In genomic region chr1:14949270-14949835, GRCh38 we compare ENCODE assay signal across 29 cellular contexts.
DNase-seq lines count a peak whose midpoint lies in the region; ATAC-seq, FAIRE-seq and TF ChIP-seq lines count a peak whose summit lies in the region.
"Had no signal": no experiment of that assay in that cellular context is flagged by ENCODE, and none has a peak within 500 bp of the region (broad histone marks: within the 10 kb centered on the region; RNA-seq: fewer than 3 reads in every experiment).

No MANE protein-coding gene starts in this region.

- H3K4me2 ChIP-seq in GM23338, result no peak overlapping the region; the same call in 1 of the 2 replicates
- H3K4me2 ChIP-seq in OCI-LY1 (ENCODE audit: low read length), result peak overlapping the region; percentile 55
- H3K4me2 ChIP-seq in parathyroid adenoma (ENCODE audit: low read length), result no peak overlapping the region

- H2AFZ ChIP-seq in GM23338 (no peak overlapping the region), OCI-LY1 (ENCODE audit: low read length) (no peak overlapping the region), parathyroid adenoma (no peak overlapping the region)

- H3K4me3 ChIP-seq in GM23338, result no peak overlapping the region
- peak overlapping the region; percentile 40 for H3K4me3 ChIP-seq in OCI-LY1 (ENCODE audit: low read depth, low read length, poor library complexity, severe bottlenecking)
- no peak overlapping the region for H3K4me3 ChIP-seq in iPS-15b (ENCODE audit: low read depth, low read length)
- no peak overlapping the region for H3K4me3 ChIP-seq in parathyroid adenoma (ENCODE audit: low read depth, low read length)
- H3K4me3 ChIP-seq: colonic mucosa, esophagus muscularis mucosa, heart right ventricle, lung, prostate gland, SJCRH30, transverse colon had no signal

- H3K4me1 Mint-ChIP-seq in GM23338, result peaks cover 41% of the 10 kb centered on the region
- H3K4me1 Mint-ChIP-seq: activated B cell treated with CpG ODN at 0.5 μM for 24 hours had no signal

- H3K79me2 ChIP-seq in GM23338 (replicated peaks; ENCODE audit: insufficient read depth) (no peaks in the 10 kb centered on the region), OCI-LY1 (ENCODE audit: insufficient read depth, low read length) (no peaks in the 10 kb centered on the region), parathyroid adenoma (no peaks in the 10 kb centered on the region)

- TF ChIP-seq CTCF in GM23338 (conservative IDR thresholded peaks at IDR 0.05; ENCODE audit: low read depth in 2 of 2) (no peak), OCI-LY1 (IDR thresholded peaks at IDR 0.05; ENCODE audit: low read length) (no peak), parathyroid adenoma (IDR thresholded peaks at IDR 0.05) (no peak)

- H3F3A ChIP-seq in GM23338 (replicated peaks; ENCODE audit: low read depth), result no peaks in the 10 kb centered on the region
- no peaks in the 10 kb centered on the region for H3F3A ChIP-seq in OCI-LY1 (ENCODE audit: insufficient read depth, low read length)

- peak overlapping the region; percentile 68 for H3K27ac Mint-ChIP-seq in GM23338
- H3K27ac Mint-ChIP-seq: activated B cell treated with CpG ODN at 0.5 μM for 24 hours; activated T-cell treated with anti-CD3 and anti-CD28 coated beads, Interleukin-2, amount 50 U/mL, for 72 hours had no signal

- H3K27me3 ChIP-seq in GM23338 (ENCODE audit: insufficient read depth) (no peaks in the 10 kb centered on the region), OCI-LY1 (ENCODE audit: insufficient read depth, low read length) (no peaks in the 10 kb centered on the region; the same call in 1 of the 2 replicates), iPS-15b (ENCODE audit: control insufficient read depth, insufficient read depth, low read length) (no peaks in the 10 kb centered on the region), parathyroid adenoma (ENCODE audit: control insufficient read depth, insufficient read depth, low read length) (no peaks in the 10 kb centered on the region)
- H3K27me3 ChIP-seq: brain microvascular endothelial cell, colonic mucosa, esophagus muscularis mucosa, heart right ventricle, SJCRH30, transverse colon had no signal

- H3K9me2 ChIP-seq in GM23338 (ENCODE audit: insufficient read depth), result 0 out of 2 replicates have a peak, but pooled peaks cover 3% of the 10 kb centered on the region
- no peaks in the 10 kb centered on the region for H3K9me2 ChIP-seq in OCI-LY1 (ENCODE audit: low read depth, low read length)

- peaks cover 13% of the 10 kb centered on the region for H3K27me3 Mint-ChIP-seq in GM23338 (ENCODE audit: insufficient read depth, low read depth, poor library complexity)
- H3K27me3 Mint-ChIP-seq: activated B cell treated with CpG ODN at 0.5 μM for 24 hours had no signal

- peaks cover 4% of the 10 kb centered on the region; the same call in 1 of the 2 replicates for H4K20me1 ChIP-seq in GM23338 (replicated peaks; ENCODE audit: insufficient read depth)
- no peaks in the 10 kb centered on the region for H4K20me1 ChIP-seq in OCI-LY1 (ENCODE audit: insufficient read depth, low read length)

- FAIRE-seq in GM12892 (lab: Jason Lieb, UNC) (no peak), GM19239 (lab: Jason Lieb, UNC) (no peak)
- FAIRE-seq: GM18507, RCC 7860 had no signal

- ATAC-seq in GM23338, result no peak
- ATAC-seq: activated T-cell treated with anti-CD3 and anti-CD28 coated beads, Interleukin-2, amount 50 U/mL, for 72 hours; heart right ventricle; stimulated activated naive CD8-positive, alpha-beta T cell treated with anti-CD3 and anti-CD28 coated beads, Interleukin-15, Interleukin-2, amounts not matched to agents 100 U/mL and 50 U/mL, for 24 hours had no signal

- no peaks in the 10 kb centered on the region; the same call in 2 of the 3 replicates for H3K9me3 Mint-ChIP-seq in GM23338
- H3K9me3 Mint-ChIP-seq: activated B cell treated with CpG ODN at 0.5 μM for 24 hours; activated T-cell treated with anti-CD3 and anti-CD28 coated beads, Interleukin-2, amount 50 U/mL, for 72 hours; neural crest cell had no signal

- H3K9ac ChIP-seq in OCI-LY1 (ENCODE audit: low read length), result peak overlapping the region; percentile 58; the same call in 1 of the 2 replicates
- H3K9ac ChIP-seq in iPS-15b (ENCODE audit: low read depth, low read length), result peak overlapping the region; percentile 16
- H3K9ac ChIP-seq in parathyroid adenoma, result no peak overlapping the region

- H3K9me3 ChIP-seq in OCI-LY1 (ENCODE audit: low read length) (no peaks in the 10 kb centered on the region), iPS-15b (ENCODE audit: control insufficient read depth, insufficient read depth, low read length) (no peaks in the 10 kb centered on the region), parathyroid adenoma (ENCODE audit: control insufficient read depth, low read length) (no peaks in the 10 kb centered on the region)
- H3K9me3 ChIP-seq: Caco-2, colonic mucosa, prostate gland, SJCRH30, transverse colon had no signal

- H3K36me3 Mint-ChIP-seq in GM23338 (ENCODE audit: low read depth), result no peaks in the 10 kb centered on the region

- no peak for TF ChIP-seq POLR2A in GM12892 (IDR thresholded peaks at IDR 0.05; ENCODE audit: low read depth, low read length)

- no peak for DNase-seq in GM23338 (ENCODE audit: low spot score)
- DNase-seq in GM12892 (ENCODE audit: insufficient read length), result no peak
- no peak for DNase-seq in GM19239 (ENCODE audit: insufficient read length, low spot score)
- DNase-seq in stimulated activated naive CD4-positive, alpha-beta T cell (lab: John Stamatoyannopoulos, UW), result no peak
- DNase-seq: activated B cell treated with CpG ODN at 0.5 μM for 24 hours; activated naive CD4-positive, alpha-beta T cell treated with Interleukin-2 at 50 U/mL for 16 hours; activated T-cell treated with anti-CD3 and anti-CD28 coated beads, Interleukin-2, amount 50 U/mL, for 72 hours; brain microvascular endothelial cell; Caco-2; colonic mucosa; DMS79 treated with DMSO at 0.1 percent for 48 hours; foreskin melanocyte; heart right ventricle; NCI-H1694; NCI-H526 treated with DMSO at 0.1 percent for 48 hours; SJCRH30; stimulated activated naive CD8-positive, alpha-beta T cell treated with anti-CD3 and anti-CD28 coated beads, Interleukin-15, Interleukin-2, amounts not matched to agents 100 U/mL and 50 U/mL, for 24 hours; T1000; transverse colon had no signal

- no peaks in the 10 kb centered on the region for H3K36me3 ChIP-seq in GM23338 (ENCODE audit: insufficient read depth)
- H3K36me3 ChIP-seq in OCI-LY1 (ENCODE audit: insufficient read depth, low read length), result no peaks in the 10 kb centered on the region; the same call in 1 of the 2 replicates
- H3K36me3 ChIP-seq in iPS-15b (ENCODE audit: control insufficient read depth, insufficient read depth, low read length), result no peaks in the 10 kb centered on the region
- no peaks in the 10 kb centered on the region for H3K36me3 ChIP-seq in parathyroid adenoma (ENCODE audit: control insufficient read depth, insufficient read depth, low read length)
- H3K36me3 ChIP-seq: brain microvascular endothelial cell, colonic mucosa, esophagus muscularis mucosa, heart right ventricle, prostate gland, SJCRH30, transverse colon had no signal

- H3K4me1 ChIP-seq in GM23338 (ENCODE audit: insufficient read depth) (peaks cover 19% of the 10 kb centered on the region; the same call in 1 of the 2 replicates), OCI-LY1 (ENCODE audit: insufficient read depth, low read length, severe bottlenecking) (peaks cover 57% of the 10 kb centered on the region), iPS-15b (ENCODE audit: control insufficient read depth, insufficient read depth, low read length) (peaks cover 11% of the 10 kb centered on the region), parathyroid adenoma (peaks cover 39% of the 10 kb centered on the region)
- H3K4me1 ChIP-seq: Caco-2 had no signal

- H3K4me3 Mint-ChIP-seq in GM23338, result no peak overlapping the region
- H3K4me3 Mint-ChIP-seq: activated B cell treated with CpG ODN at 0.5 μM for 24 hours; activated T-cell treated with anti-CD3 and anti-CD28 coated beads, Interleukin-2, amount 50 U/mL, for 72 hours; neural crest cell had no signal

- H3K27ac ChIP-seq in GM23338 (ENCODE audit: low read depth) (no peak overlapping the region), OCI-LY1 (ENCODE audit: low read depth, low read length, poor library complexity, severe bottlenecking) (peak overlapping the region; percentile 91), parathyroid adenoma (peak overlapping the region; percentile 72)
- H3K27ac ChIP-seq: brain microvascular endothelial cell, colonic mucosa, esophagus muscularis mucosa, heart right ventricle, HL-60, prostate gland, SJCRH30, transverse colon had no signal

TF ChIP-seq in GM23338, 12 proteins besides CTCF, POLR2A, EP300 and RAD21 (continues in another document):
- TF ChIP-seq NANOG (IDR thresholded peaks at IDR 0.05; ENCODE audit: borderline replicate concordance) (no peak), ETS1 (IDR thresholded peaks at IDR 0.05) (no peak), ZNF331 (CRISPR knock-in tag; IDR thresholded peaks at IDR 0.05; ENCODE audit: low read depth) (no peak)
